In genomic region chr18:4762399-4762798, GRCh38 we compare ENCODE assay signal across 28 cellular contexts.
"Had no signal": no experiment of that assay in that cellular context is flagged by ENCODE, and none has a peak within 500 bp of the region (broad histone marks: within the 10 kb centered on the region; RNA-seq: fewer than 3 reads in every experiment).

No MANE protein-coding gene starts in this region.

- ATAC-seq: natural killer cell; psoas muscle; right cardiac atrium; sciatic nerve; stimulated activated memory B cell treated with anti-CD40 and anti-IgM and Interleukin-4, amounts not matched to agents 10 μg/mL and 1 μg/mL and 100 μg/mL, for 72 hours; stimulated activated naive CD8-positive, alpha-beta T cell treated with anti-CD3 and anti-CD28 coated beads, Interleukin-15, amount 100 ng/mL, for 72 hours; stimulated activated naive CD8-positive, alpha-beta T cell treated with anti-CD3 and anti-CD28 coated beads, Interleukin-15, Interleukin-2, amounts not matched to agents 100 U/mL and 50 U/mL, for 24 hours had no signal

- H3K79me2 ChIP-seq: parathyroid adenoma had no signal

- H3K9me3 ChIP-seq: ovary, psoas muscle, suprapubic skin, testis, tibial artery, upper lobe of left lung, vagina had no signal

- H3K27me3 ChIP-seq: neural progenitor cell, ovary, spleen, suprapubic skin, testis, tibial artery, transverse colon, upper lobe of left lung, vagina had no signal

- H3K36me3 ChIP-seq: neural progenitor cell, ovary, spleen, suprapubic skin, tibial artery, transverse colon, upper lobe of left lung, vagina had no signal

- H3K4me1 ChIP-seq: parathyroid adenoma, psoas muscle, spleen, suprapubic skin, testis, tibial artery, transverse colon, upper lobe of left lung, vagina had no signal

- H3K4me3 ChIP-seq: neural progenitor cell, ovary, psoas muscle, skin epidermis, smooth muscle cell, spleen, suprapubic skin, testis, tibial artery, transverse colon, upper lobe of left lung, vagina had no signal

- H3K9ac ChIP-seq: neural progenitor cell, parathyroid adenoma had no signal

- DNase-seq: natural killer cell; occipital lobe; ovary; posterior cingulate gyrus; psoas muscle; right cardiac atrium; spleen; stimulated activated CD4-positive, alpha-beta T cell treated with anti-CD3 and anti-CD28 coated beads, Interleukin-12 subunit alpha, Interleukin-12 subunit beta, amount 100 ng/mL, for 4 hours; stimulated activated CD4-positive, alpha-beta T cell treated with anti-CD3 and anti-CD28 coated beads, Interleukin-1b, Interleukin-23, amount 100 ng/mL, for 48 hours; stimulated activated CD4-positive, alpha-beta T cell treated with anti-CD3 and anti-CD28 coated beads, Interleukin-4, amount 100 ng/mL, for 1 hour; stimulated activated CD4-positive, alpha-beta T cell treated with anti-CD3 and anti-CD28 coated beads, Interleukin-4, amount 100 ng/mL, for 4 hours; stimulated activated CD8-positive, alpha-beta memory T cell treated with anti-CD3 and anti-CD28 coated beads, Interleukin-4, amount 100 ng/mL, for 48 hours; stimulated activated naive CD4-positive, alpha-beta T cell; stimulated activated naive CD8-positive, alpha-beta T cell treated with anti-CD3 and anti-CD28 coated beads, Interleukin-15, amount 100 ng/mL, for 72 hours; stimulated activated naive CD8-positive, alpha-beta T cell treated with anti-CD3 and anti-CD28 coated beads, Interleukin-15, Interleukin-2, amounts not matched to agents 100 U/mL and 50 U/mL, for 24 hours; substantia nigra; testis; tibial artery; transverse colon; upper lobe of left lung had no signal

- H3K27ac ChIP-seq: neural progenitor cell, ovary, parathyroid adenoma, psoas muscle, skin epidermis, spleen, suprapubic skin, testis, tibial artery, transverse colon, upper lobe of left lung, vagina had no signal

- H3K4me2 ChIP-seq: neural progenitor cell, smooth muscle cell had no signal

- H2AFZ ChIP-seq: neural progenitor cell, parathyroid adenoma had no signal
